ENCODE assay signal across 11 cellular contexts in the genomic region with DNA sequence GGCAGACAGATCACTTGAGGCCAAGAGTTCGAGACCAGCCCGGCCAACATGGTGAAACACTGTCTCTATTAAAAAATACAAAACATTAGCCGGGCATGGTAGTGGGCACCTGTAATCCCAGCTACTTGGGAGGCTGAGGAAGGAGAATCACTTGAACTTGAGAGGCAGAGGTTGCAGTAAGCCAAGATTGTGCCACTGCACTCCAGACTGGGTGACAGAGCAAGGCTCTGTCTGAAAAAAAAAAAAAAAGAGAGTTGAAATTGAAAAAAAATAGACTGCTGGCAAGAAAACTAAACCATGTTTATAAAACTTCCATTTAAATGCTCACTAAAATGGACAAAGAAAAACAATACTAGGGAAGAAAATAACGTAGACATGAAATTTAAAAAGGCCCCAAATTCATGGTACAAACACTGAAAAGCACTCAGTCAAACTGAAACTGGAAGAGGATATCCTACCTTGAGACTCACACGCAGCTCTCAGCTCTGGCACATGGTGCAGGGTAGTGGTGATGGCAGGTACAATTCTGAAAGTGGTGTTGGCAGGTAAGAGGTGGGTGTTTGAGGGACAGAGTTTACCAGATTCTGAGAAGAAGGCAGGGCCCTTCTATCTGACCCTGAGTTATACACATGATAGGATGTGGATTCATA. TPM values are rescaled to one million over a fixed set of nuclear protein-coding genes. Genes with fewer than 3 reads are reported as not detected.
A peak's percentile ranks its signal among the peaks of the same experiment; 100 is the strongest.
DNase-seq lines count a peak whose midpoint lies in the region; ATAC-seq and TF ChIP-seq lines count a peak whose summit lies in the region.
"Had no signal": no experiment of that assay in that cellular context is flagged by ENCODE, and none has a peak within 500 bp of the region (broad histone marks: within the 10 kb centered on the region; RNA-seq: fewer than 3 reads in every experiment).

No MANE protein-coding gene starts in this region.

- 68% methylated on average over 5 of the region's 5 CpGs for WGBS in right lobe of liver (ENCODE audit: insufficient coverage, low coverage, low lambda C conversion rate, missing lambda C conversion rate)
- 71 to 73% methylated on average over 5 of the region's 5 CpGs for WGBS in esophagus squamous epithelium, 2 donors

- no peaks in the 10 kb centered on the region for H3K27me3 Mint-ChIP-seq in activated naive CD8-positive, alpha-beta T cell treated with anti-CD3 and anti-CD28 coated beads, Interleukin-2, amount 50 U/mL, for 24 hours
- H3K27me3 Mint-ChIP-seq in stimulated activated naive B cell treated with anti-CD40 and anti-IgM and Interleukin-4, amounts not matched to agents 10 μg/mL and 1 μg/mL and 100 μg/mL, for 72 hours: no peaks in the 10 kb centered on the region

- H3K9me3 ChIP-seq in right lobe of liver: no peaks in the 10 kb centered on the region
- H3K9me3 ChIP-seq in esophagus squamous epithelium: no peaks in the 10 kb centered on the region

- H3K27ac Mint-ChIP-seq in activated naive CD8-positive, alpha-beta T cell treated with anti-CD3 and anti-CD28 coated beads, Interleukin-2, amount 50 U/mL, for 24 hours: peak overlapping the region; percentile 76
- no peak overlapping the region for H3K27ac Mint-ChIP-seq in stimulated activated naive B cell treated with anti-CD40 and anti-IgM and Interleukin-4, amounts not matched to agents 10 μg/mL and 1 μg/mL and 100 μg/mL, for 72 hours

- peaks cover 13% of the 10 kb centered on the region for H3K4me1 Mint-ChIP-seq in activated naive CD8-positive, alpha-beta T cell treated with anti-CD3 and anti-CD28 coated beads, Interleukin-2, amount 50 U/mL, for 24 hours
- H3K4me1 Mint-ChIP-seq in stimulated activated naive B cell treated with anti-CD40 and anti-IgM and Interleukin-4, amounts not matched to agents 10 μg/mL and 1 μg/mL and 100 μg/mL, for 72 hours: peaks cover 4 to 12% of the 10 kb centered on the region in 2 donors

- TF ChIP-seq CTCF in right lobe of liver (IDR thresholded peaks at IDR 0.05) (no peak), esophagus squamous epithelium (IDR thresholded peaks at IDR 0.05) (no peak)

- H3K36me3 ChIP-seq in right lobe of liver (peaks cover 0 to 22% (median 2%) of the 10 kb centered on the region in 4 donors), esophagus squamous epithelium (peaks cover 0 to 36% (median 3%) of the 10 kb centered on the region in 3 donors)

- H3K4me3 Mint-ChIP-seq in activated naive CD8-positive, alpha-beta T cell treated with anti-CD3 and anti-CD28 coated beads, Interleukin-2, amount 50 U/mL, for 24 hours: peak overlapping the region; percentile 15
- H3K4me3 Mint-ChIP-seq in stimulated activated naive B cell treated with anti-CD40 and anti-IgM and Interleukin-4, amounts not matched to agents 10 μg/mL and 1 μg/mL and 100 μg/mL, for 72 hours: peak overlapping the region in 1 of 2 donors; percentile 3

- DNase-seq in activated naive CD8-positive, alpha-beta T cell treated with anti-CD3 and anti-CD28 coated beads, Interleukin-2, amount 50 U/mL, for 24 hours: peak; percentile 20
- DNase-seq in stimulated activated naive B cell treated with anti-CD40 and anti-IgM and Interleukin-4, amounts not matched to agents 10 μg/mL and 1 μg/mL and 100 μg/mL, for 72 hours: no peak
- no peak for DNase-seq in right lobe of liver
- DNase-seq in NCI-H1092 treated with DMSO at 0.1 percent for 48 hours (lab: John Stamatoyannopoulos, UW): no peak
- DNase-seq in esophagus squamous epithelium (lab: John Stamatoyannopoulos, UW): no peak
- DNase-seq: foreskin fibroblast, NCI-H510A had no signal

- H3K4me3 ChIP-seq in right lobe of liver (no peak overlapping the region), esophagus squamous epithelium (no peak overlapping the region)

- no peaks in the 10 kb centered on the region for H3K27me3 ChIP-seq in right lobe of liver
- no peaks in the 10 kb centered on the region for H3K27me3 ChIP-seq in esophagus squamous epithelium

- intact Hi-C loops in right lobe of liver (cut with DNase I): no loop called here
- intact Hi-C loops in esophagus squamous epithelium (cut with DNase I): no loop called here

- no peak overlapping the region for H3K27ac ChIP-seq in right lobe of liver
- no peak overlapping the region for H3K27ac ChIP-seq in esophagus squamous epithelium

- H3K4me1 ChIP-seq in right lobe of liver (no peaks in the 10 kb centered on the region), esophagus squamous epithelium (no peaks in the 10 kb centered on the region)

- H3K36me3 Mint-ChIP-seq in activated naive CD8-positive, alpha-beta T cell treated with anti-CD3 and anti-CD28 coated beads, Interleukin-2, amount 50 U/mL, for 24 hours (ENCODE audit: low read depth): peaks cover 35% of the 10 kb centered on the region
- peaks cover 32 to 39% of the 10 kb centered on the region in 2 donors for H3K36me3 Mint-ChIP-seq in stimulated activated naive B cell treated with anti-CD40 and anti-IgM and Interleukin-4, amounts not matched to agents 10 μg/mL and 1 μg/mL and 100 μg/mL, for 72 hours

- no peaks in the 10 kb centered on the region for H3K9me3 Mint-ChIP-seq in activated naive CD8-positive, alpha-beta T cell treated with anti-CD3 and anti-CD28 coated beads, Interleukin-2, amount 50 U/mL, for 24 hours
- H3K9me3 Mint-ChIP-seq in stimulated activated naive B cell treated with anti-CD40 and anti-IgM and Interleukin-4, amounts not matched to agents 10 μg/mL and 1 μg/mL and 100 μg/mL, for 72 hours: no peaks in the 10 kb centered on the region

- TF ChIP-seq POLR2A in right lobe of liver (IDR thresholded peaks at IDR 0.05): no peak
- TF ChIP-seq POLR2A in esophagus squamous epithelium (IDR thresholded peaks at IDR 0.05): no peak

- peak; percentile 65 for ATAC-seq in GM19351 (IDR thresholded peaks at IDR 0.05; ENCODE audit: unreplicated experiment)
- peak; percentile 69 for ATAC-seq in HG03469 (IDR thresholded peaks at IDR 0.05; ENCODE audit: unreplicated experiment)
- peak; percentile 89 for ATAC-seq in activated naive CD8-positive, alpha-beta T cell treated with anti-CD3 and anti-CD28 coated beads, Interleukin-2, amount 50 U/mL, for 24 hours
- ATAC-seq in stimulated activated naive B cell treated with anti-CD40 and anti-IgM and Interleukin-4, amounts not matched to agents 10 μg/mL and 1 μg/mL and 100 μg/mL, for 72 hours (replicated peaks): peak; percentile 94 to 98
- no peak for ATAC-seq in right lobe of liver
- no peak for ATAC-seq in HG03571 (IDR thresholded peaks at IDR 0.05; ENCODE audit: unreplicated experiment)

RNA-seq across cellular contexts. Expression of gene CNTROB, which starts 19.3 kb away (rescaled TPM):
- total RNA-seq in right lobe of liver (10 to 100 TPM in 2 of 6 experiments, 1 to 10 TPM in 4; 7.3 to 12.7 (median 9.4) TPM), esophagus squamous epithelium (10 to 100 TPM; 12.4 to 21.4 (median 13.5) TPM)

RNA-seq across cellular contexts. Expression of gene TRAPPC1, which starts 19.5 kb away (rescaled TPM):
- total RNA-seq in right lobe of liver (10 to 100 TPM; 43.7 to 57.1 (median 48.3) TPM), esophagus squamous epithelium (10 to 100 TPM; 31.3 to 71.1 (median 40.3) TPM)

RNA-seq across cellular contexts. Expression of gene KCNAB3, which starts 21.6 kb away (rescaled TPM):
- total RNA-seq in right lobe of liver (1 to 10 TPM in 3 of 6 experiments, under 1 TPM in 2, not detected in 1; 0.61 to 2.9 (median 1.0) TPM), esophagus squamous epithelium (1 to 10 TPM in 1 of 4 donors, under 1 TPM in 1, not detected in 2; 0.95 to 1.1 TPM)
- total RNA-seq: G401 had no signal

RNA-seq across cellular contexts. Expression of gene RNF227, which starts 35.2 kb away (rescaled TPM):
- total RNA-seq in right lobe of liver: under 1 TPM; 0.18 to 0.70 (median 0.46) TPM
- 1 to 10 TPM in 3 of 4 donors, under 1 TPM in 1; 0.94 to 8.6 (median 5.7) TPM for total RNA-seq in esophagus squamous epithelium

RNA-seq across cellular contexts. Expression of gene GUCY2D, which starts 51.1 kb away (rescaled TPM):
- under 1 TPM in 1 of 6 experiments, not detected in 5; 0.33 TPM for total RNA-seq in right lobe of liver
- total RNA-seq in esophagus squamous epithelium: not detected
- total RNA-seq: G401 had no signal

Comparison
In these comparisons a context has a peak if more than half of its experiments do, and no peak if none do; other contexts are left out.
1. ATAC-seq: peak in GM19351 (single experiment), HG03469 (single experiment), activated naive CD8-positive, alpha-beta T cell treated with anti-CD3 and anti-CD28 coated beads, Interleukin-2, amount 50 U/mL, for 24 hours (single experiment) and stimulated activated naive B cell treated with anti-CD40 and anti-IgM and Interleukin-4, amounts not matched to agents 10 μg/mL and 1 μg/mL and 100 μg/mL, for 72 hours (2 of 2); none in right lobe of liver (0 of 4) and HG03571 (single experiment).